In genomic region chr6:166078294-166078693, GRCh38 we compare ENCODE assay signal across 13 cellular contexts.
DNase-seq lines count a peak whose midpoint lies in the region; ATAC-seq lines count a peak whose summit lies in the region.
"Had no signal": no experiment of that assay in that cellular context is flagged by ENCODE, and none has a peak within 500 bp of the region (broad histone marks: within the 10 kb centered on the region; RNA-seq: fewer than 3 reads in every experiment).

No MANE protein-coding gene starts in this region.

- no peaks in the 10 kb centered on the region for H3K79me2 ChIP-seq in GM23248 (ENCODE audit: insufficient read depth)

- H3K9me3 ChIP-seq in GM23248 (ENCODE audit: low read depth), result no peaks in the 10 kb centered on the region

- no peak overlapping the region for H3K4me3 ChIP-seq in GM23248
- H3K4me3 ChIP-seq: lung had no signal

- peaks cover 9% of the 10 kb centered on the region for H3K4me1 ChIP-seq in GM23248 (ENCODE audit: insufficient read depth)

- H4K20me1 ChIP-seq in GM23248 (ENCODE audit: insufficient read depth), result no peaks in the 10 kb centered on the region

- 5 to 9% methylated on average over 3 of the region's 3 CpGs for WGBS in GM23248 (ENCODE audit: low coverage in 1 of 2, low lambda C conversion rate in 2 of 2, missing lambda C conversion rate in 2 of 2), 2 experiments

- H3K9me2 ChIP-seq in GM23248 (ENCODE audit: insufficient read depth), result no peaks in the 10 kb centered on the region

- H3K27me3 ChIP-seq in GM23248 (replicated peaks; ENCODE audit: insufficient read depth), result peaks cover 29% of the 10 kb centered on the region

- no peak for ATAC-seq in HG03175 (IDR thresholded peaks at IDR 0.05; ENCODE audit: unreplicated experiment)
- ATAC-seq in GM21381 (IDR thresholded peaks at IDR 0.05; ENCODE audit: unreplicated experiment), result no peak

- H2AFZ ChIP-seq in GM23248, result no peak overlapping the region

- H3K9ac ChIP-seq in GM23248, result no peak overlapping the region

- H3K4me2 ChIP-seq in GM23248 (ENCODE audit: unreplicated experiment), result no peak overlapping the region

- in situ Hi-C loops in GM23248 (cut with MboI), result no loop called here

- DNase-seq in A172 (ENCODE audit: low spot score) (peak; percentile 86), GM23248 (peak; percentile 92), T1000 (lab: John Stamatoyannopoulos, UW) (peak; percentile 3), glomerular visceral epithelial cell (ENCODE audit: extremely low spot score) (peak; percentile 80), CD1c-positive myeloid dendritic cell (ENCODE audit: extremely low spot score) (no peak), putamen (ENCODE audit: low spot score) (no peak)
- DNase-seq: activated naive CD4-positive, alpha-beta T cell treated with anti-CD3 and anti-CD28 coated beads, Interleukin-2, amount 10 ng/mL, durations not matched to agents 7 days and 5 days; AML-193; DMS79; NCI-H2081 treated with DMSO at 0.1 percent for 48 hours had no signal

- no peak overlapping the region for H3K27ac ChIP-seq in GM23248

- H3K36me3 ChIP-seq in GM23248 (ENCODE audit: low read depth), result no peaks in the 10 kb centered on the region

- peaks cover 15% of the 10 kb centered on the region for H3F3A ChIP-seq in GM23248 (ENCODE audit: insufficient read depth)

Comparison
In these comparisons a context has a peak if more than half of its experiments do, and no peak if none do; other contexts are left out.
1. DNase-seq: peak in A172 (single experiment), GM23248 (single experiment), T1000 (single experiment) and glomerular visceral epithelial cell (single experiment); none in CD1c-positive myeloid dendritic cell (single experiment) and putamen (single experiment).